In the genomic region with DNA sequence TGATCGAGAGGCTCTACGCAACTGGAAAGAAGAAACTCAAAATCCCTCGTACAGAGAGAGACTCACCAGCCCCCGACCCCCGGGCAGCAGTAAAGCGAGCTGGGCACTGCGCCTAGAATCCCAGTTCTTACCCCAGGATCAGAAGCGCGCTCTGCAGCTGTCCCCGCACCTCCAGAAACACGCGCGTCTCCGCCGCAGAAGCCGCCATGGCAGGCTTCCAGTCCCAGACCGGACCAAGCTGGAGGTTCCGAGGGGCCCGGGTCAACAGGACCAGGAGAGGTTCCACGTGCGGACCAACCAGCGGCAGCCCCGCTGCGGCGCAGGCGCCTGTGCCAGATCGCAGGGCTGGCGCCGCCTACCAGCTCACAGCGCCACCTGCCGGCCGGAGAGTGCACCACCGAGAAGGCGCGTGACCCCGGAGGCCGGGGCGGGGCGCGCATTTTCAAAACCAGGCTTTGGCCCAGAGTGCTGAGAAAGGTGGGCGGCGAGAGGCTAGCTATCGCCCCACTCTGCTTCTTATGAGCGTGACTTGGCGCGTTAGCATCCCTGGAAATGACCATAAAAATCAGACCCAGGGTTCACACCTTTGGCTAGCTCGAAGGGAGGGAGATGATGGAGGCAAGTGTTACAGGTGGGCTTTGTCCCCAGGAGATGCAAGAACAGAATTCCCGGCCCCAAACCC, we compare ENCODE assay signal across 8 cellular contexts. TPM values are rescaled to one million over a fixed set of nuclear protein-coding genes. Genes with fewer than 3 reads are reported as not detected.
DNase-seq lines count a peak whose midpoint lies in the region; ATAC-seq and TF ChIP-seq lines count a peak whose summit lies in the region.

UBE3D (minus strand) TSS at position 331 of the 682 bp plus-strand sequence; CDS start at position 208, 123 bp downstream.

- ATAC-seq in GM18861 (IDR thresholded peaks at IDR 0.05; ENCODE audit: unreplicated experiment) (peak; percentile 66), HG03066 (IDR thresholded peaks at IDR 0.05; ENCODE audit: low read depth, unreplicated experiment) (peak; percentile 58), left colon (peak; percentile 64)
- ATAC-seq in activated CD4-positive, CD25-positive, alpha-beta regulatory T cell treated with anti-CD3 and anti-CD28 coated beads, Interleukin-2, amount 50 U/mL, for 24 hours: peak; percentile 70 to 77

- intact Hi-C loops in left colon (cut with DNase I, micrococcal nuclease): loop anchor here in 1 of 2 donors (5.0 kb wide), 1 partner anchor 152 kb away; no protein-coding TSS in a partner anchor

- peak; percentile 77 for TF ChIP-seq CTCF in AG09309 (IDR thresholded peaks at IDR 0.05; ENCODE audit: control insufficient read depth, insufficient read depth, low read depth, low read length, missing control alignments)

- DNase-seq in AG09309 (ENCODE audit: low read depth) (peak; percentile 25), NCI-H2227 treated with DMSO at 0.1 percent for 48 hours (lab: John Stamatoyannopoulos, UW) (peak; percentile 78), cerebellum (ENCODE audit: low spot score) (peak; percentile 88), left colon (peak; percentile 88 to 94)
- peak; percentile 95 to 96 for DNase-seq in stimulated activated CD4-positive, alpha-beta T cell treated with anti-CD3 and anti-CD28 coated beads, Interleukin-1b, Interleukin-23, amount 100 ng/mL, for 4 hours (ENCODE audit: low read depth in 2 of 2)

- peak within 1 kb of the TSS; percentile 86 for H3K4me3 ChIP-seq in AG09309 (ENCODE audit: control insufficient read depth, low read depth, low read length)

RNA-seq across cellular contexts. Expression of gene UBE3D, which starts in this region (rescaled TPM):
- total RNA-seq in cerebellum (19.2 TPM), left colon (1 to 10 TPM; 3.3 to 5.0 TPM)

Comparison
In these comparisons a context has a peak if more than half of its experiments do, and no peak if none do; other contexts are left out.
1. Peak in every context shown above with its lines: DNase-seq, ATAC-seq and H3K4me3 ChIP-seq.
2. DNase-seq: peak in every context shown above with its lines; median percentile 96 in stimulated activated CD4-positive, alpha-beta T cell treated with anti-CD3 and anti-CD28 coated beads, Interleukin-1b, Interleukin-23, amount 100 ng/mL, for 4 hours; 91 in left colon; 88 in cerebellum; 78 in NCI-H2227 treated with DMSO at 0.1 percent for 48 hours; 25 in AG09309.